In the genomic region with DNA sequence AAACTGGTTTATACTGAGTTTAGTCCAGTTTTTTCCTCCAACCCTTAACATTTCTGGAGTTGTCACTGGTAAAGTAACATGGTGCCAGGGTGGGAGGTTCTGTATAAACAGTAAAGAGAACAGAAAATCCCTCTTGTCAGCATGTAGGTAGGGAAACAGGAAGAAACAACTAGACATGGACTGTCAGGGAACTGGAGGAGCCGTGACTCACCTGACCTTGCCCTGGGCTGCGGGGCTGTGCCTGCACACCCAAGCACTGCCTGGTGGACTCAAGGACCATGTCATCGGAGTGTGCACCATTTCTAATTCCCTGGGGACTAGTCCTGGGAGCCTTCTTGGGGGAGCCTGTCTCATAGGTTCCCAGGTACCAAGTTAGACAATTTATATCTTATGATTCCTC, we compare ENCODE assay signal across 17 cellular contexts.
DNase-seq lines count a peak whose midpoint lies in the region; ATAC-seq, FAIRE-seq and TF ChIP-seq lines count a peak whose summit lies in the region.
"Had no signal": no experiment of that assay in that cellular context is flagged by ENCODE, and none has a peak within 500 bp of the region (broad histone marks: within the 10 kb centered on the region; RNA-seq: fewer than 3 reads in every experiment).

No MANE protein-coding gene starts in this region.

- no peaks in the 10 kb centered on the region for H3F3A ChIP-seq in PC-3 (ENCODE audit: low read length, unreplicated experiment)

- H3K27me3 ChIP-seq in PC-3 (ENCODE audit: low read length), result no peaks in the 10 kb centered on the region
- no peaks in the 10 kb centered on the region for H3K27me3 ChIP-seq in osteoblast (ENCODE audit: insufficient read depth, low read length)

- POLR2A ChIA-PET in PC-3 (lab: Charles Lee; ENCODE audit: unreplicated experiment), result no interaction called here

- H3K79me2 ChIP-seq in PC-3 (ENCODE audit: low read length), result no peaks in the 10 kb centered on the region
- H3K79me2 ChIP-seq in osteoblast (ENCODE audit: insufficient read depth, low read length), result peaks cover 3% of the 10 kb centered on the region

- BruUV-seq in PC-3 (replicated peaks; lab: Mats Ljungman, UMichigan), result no TSS peak

- H3K27ac ChIP-seq in PC-3 (ENCODE audit: low read length), result no peak overlapping the region
- H3K27ac ChIP-seq in osteoblast (ENCODE audit: low read depth, low read length), result peak overlapping the region; percentile 20

- FAIRE-seq in urothelium cell line (lab: Jason Lieb, UNC), result no peak

- intact Hi-C loops in PC-3 (cut with micrococcal nuclease), result no loop called here

- no peaks in the 10 kb centered on the region for H3K9me2 ChIP-seq in PC-3 (replicated peaks; ENCODE audit: low read length)

- ATAC-seq in PC-3 (peak; percentile 50), esophagus mucosa (peak; percentile 89), GM19397 (IDR thresholded peaks at IDR 0.05; ENCODE audit: unreplicated experiment) (no peak), HG02623 (IDR thresholded peaks at IDR 0.05; ENCODE audit: unreplicated experiment) (no peak)
- ATAC-seq: activated CD4-positive, alpha-beta T cell treated with anti-CD3 and anti-CD28 coated beads for 36 hours; naive thymus-derived CD8-positive, alpha-beta T cell; stimulated activated naive CD8-positive, alpha-beta T cell treated with anti-CD3 and anti-CD28 coated beads, Interleukin-15, amount 100 ng/mL, for 72 hours had no signal

- H2AFZ ChIP-seq in PC-3 (ENCODE audit: low read length) (no peak overlapping the region), osteoblast (ENCODE audit: low read length) (no peak overlapping the region)

- CTCF ChIA-PET in PC-3 (lab: Charles Lee), result no interaction called here

- no peak overlapping the region for H3K9ac ChIP-seq in PC-3 (ENCODE audit: low read length)

- H3K4me2 ChIP-seq in PC-3 (ENCODE audit: low read length) (no peak overlapping the region), osteoblast (ENCODE audit: insufficient read depth, low read length) (no peak overlapping the region)

- H3K4me1 ChIP-seq in PC-3 (ENCODE audit: insufficient read depth, low read length), result no peaks in the 10 kb centered on the region; the same call in 1 of the 2 replicates
- H3K4me1 ChIP-seq in osteoblast (ENCODE audit: insufficient read depth, low read length), result peaks cover 4% of the 10 kb centered on the region

- TF ChIP-seq CTCF in PC-3 (conservative IDR thresholded peaks at IDR 0.05; ENCODE audit: low read depth, low read length) (no peak), osteoblast (IDR thresholded peaks at IDR 0.05; ENCODE audit: extremely low read depth, low read depth, low read length) (no peak)

- DNase-seq in ELR (ENCODE audit: low read depth) (peak; percentile 47), PC-3 (peak; percentile 27), osteoblast (ENCODE audit: insufficient read length, low spot score, missing footprints) (no peak), urothelium cell line (ENCODE audit: low spot score) (no peak)
- DNase-seq: activated CD4-positive, alpha-beta T cell treated with anti-CD3 and anti-CD28 coated beads for 36 hours; activated naive CD4-positive, alpha-beta T cell treated with Interleukin-2 at 50 U/mL for 16 hours; DMS 273 treated with DMSO at 0.1 percent for 48 hours; MV-4-11; naive thymus-derived CD8-positive, alpha-beta T cell; NCI-H2171; NK-92 treated with Interleukin-12 subunit alpha and Interleukin-12 subunit beta, amount 100 ng/mL, for 24 hours; SHP77 treated with DMSO at 0.1 percent for 48 hours; stimulated activated CD4-positive, alpha-beta T cell treated with anti-CD3 and anti-CD28 coated beads, Interleukin-15, amount 100 ng/mL, for 24 hours; stimulated activated naive CD8-positive, alpha-beta T cell treated with anti-CD3 and anti-CD28 coated beads, Interleukin-15, amount 100 ng/mL, for 72 hours had no signal

- H3K9me3 ChIP-seq in PC-3 (ENCODE audit: low read length) (no peaks in the 10 kb centered on the region), osteoblast (ENCODE audit: low read depth, low read length) (no peaks in the 10 kb centered on the region)

- no peak overlapping the region for H3K4me3 ChIP-seq in PC-3 (ENCODE audit: low read length)
- H3K4me3 ChIP-seq in osteoblast (ENCODE audit: insufficient read depth, low read length), result no peak overlapping the region

- H3K36me3 ChIP-seq in PC-3 (ENCODE audit: low read depth, low read length) (peaks cover 17% of the 10 kb centered on the region), osteoblast (ENCODE audit: insufficient read depth, low read length) (peaks cover 36% of the 10 kb centered on the region)

- H4K20me1 ChIP-seq in PC-3 (ENCODE audit: low read length), result no peaks in the 10 kb centered on the region
- no peaks in the 10 kb centered on the region for H4K20me1 ChIP-seq in osteoblast (ENCODE audit: insufficient read depth, low read length)

Comparison
In these comparisons a context has a peak if more than half of its experiments do, and no peak if none do; other contexts are left out.
1. DNase-seq: peak in ELR (single experiment) and PC-3 (single experiment); none in osteoblast (single experiment) and urothelium cell line (single experiment).
2. ATAC-seq: peak in PC-3 (single experiment) and esophagus mucosa (single experiment); none in GM19397 (single experiment) and HG02623 (single experiment).